In genomic region chr1:232586679-232587078, GRCh38 we compare ENCODE assay signal across 10 cellular contexts.
"Had no signal": no experiment of that assay in that cellular context is flagged by ENCODE, and none has a peak within 500 bp of the region (broad histone marks: within the 10 kb centered on the region; RNA-seq: fewer than 3 reads in every experiment).

No MANE protein-coding gene starts in this region.

- H3K27me3 ChIP-seq: dorsolateral prefrontal cortex, esophagus muscularis mucosa, suprapubic skin had no signal

- H3K36me3 ChIP-seq: esophagus muscularis mucosa, suprapubic skin had no signal

- H3K9me3 ChIP-seq: esophagus muscularis mucosa, suprapubic skin had no signal

- H3K27ac ChIP-seq: esophagus muscularis mucosa, suprapubic skin had no signal

- FAIRE-seq: endometrium had no signal

- DNase-seq: activated CD4-positive, alpha-beta T cell treated with anti-CD3 and anti-CD28 coated beads for 1 hour; activated naive CD8-positive, alpha-beta T cell treated with anti-CD3 and anti-CD28 coated beads, Interleukin-2, amount 10 ng/mL, durations not matched to agents 7 days and 5 days; dorsolateral prefrontal cortex; glutamatergic neuron; mesenchymal stem cell; nephron progenitor cell; stimulated activated CD4-positive, alpha-beta T cell treated with anti-CD3 and anti-CD28 coated beads, Interleukin-2, amount 100 ng/mL, for 48 hours had no signal

- H3K4me3 ChIP-seq: esophagus muscularis mucosa, suprapubic skin had no signal
